ENCODE assay signal across 16 cellular contexts in the genomic region with DNA sequence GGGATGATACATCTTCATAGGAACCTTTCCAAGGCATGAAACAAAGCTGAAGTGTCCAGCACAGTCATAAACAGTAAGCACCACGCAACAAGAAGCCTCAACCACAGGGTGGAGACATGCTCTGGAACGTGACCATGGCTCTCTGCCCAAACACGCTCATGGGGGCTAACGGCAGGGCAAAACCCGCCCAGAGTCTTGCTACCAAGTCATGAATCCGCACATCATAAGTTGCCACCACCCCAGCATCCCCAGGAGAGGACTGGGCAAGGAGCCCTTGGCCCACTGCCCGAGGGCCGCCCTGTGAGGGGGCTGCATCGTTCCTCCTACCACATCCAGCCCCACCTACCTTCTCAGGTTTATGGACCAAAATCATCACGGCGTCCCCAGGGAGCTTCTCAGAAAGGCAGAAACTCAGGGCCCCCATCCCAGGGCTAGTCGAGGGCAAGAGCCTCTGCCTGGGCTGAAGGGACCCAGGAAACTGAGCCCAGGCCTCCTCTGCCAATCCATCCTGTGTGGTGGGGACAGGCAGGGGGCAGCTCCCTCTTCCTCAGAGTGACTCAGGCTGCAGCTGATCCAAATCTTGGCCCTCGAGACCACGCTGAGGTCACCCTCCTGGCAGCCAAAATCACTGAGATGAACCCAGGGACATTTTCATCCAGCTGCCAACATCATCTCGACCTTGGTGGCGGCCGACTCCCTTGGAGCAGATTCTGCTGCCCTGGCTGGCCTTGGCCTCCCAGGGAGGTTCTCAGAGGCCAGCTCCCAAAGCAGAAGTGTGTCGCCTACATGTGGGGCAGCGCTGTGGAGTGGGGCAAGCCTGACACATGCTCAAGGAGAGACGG. TPM values are rescaled to one million over a fixed set of nuclear protein-coding genes. Genes with fewer than 3 reads are reported as not detected.
DNase-seq lines count a peak whose midpoint lies in the region; ATAC-seq and TF ChIP-seq lines count a peak whose summit lies in the region.
"Had no signal": no experiment of that assay in that cellular context is flagged by ENCODE, and none has a peak within 500 bp of the region (broad histone marks: within the 10 kb centered on the region; RNA-seq: fewer than 3 reads in every experiment).

No MANE protein-coding gene starts in this region.

- H3K9me2 ChIP-seq in PC-3 (replicated peaks; ENCODE audit: low read length) = no peaks in the 10 kb centered on the region

- no peaks in the 10 kb centered on the region for H3K79me2 ChIP-seq in PC-3 (ENCODE audit: low read length)

- CTCF ChIA-PET in PC-3 (lab: Charles Lee) = no interaction called here

- DNase-seq in EL (peak; percentile 57), PC-3 (peak; percentile 49), foreskin keratinocyte (peak; percentile 32 to 47), sciatic nerve (ENCODE audit: low spot score) (peak; percentile 68), NCI-H1092 treated with DMSO at 0.1 percent for 48 hours (lab: John Stamatoyannopoulos, UW) (no peak)
- DNase-seq in activated CD4-positive, alpha-beta T cell treated with anti-CD3 and anti-CD28 coated beads for 4 hours = no peak
- DNase-seq: activated gamma-delta T cell; CD4-positive, alpha-beta memory T cell; foreskin melanocyte; NCI-H2107; SHP77 treated with DMSO at 0.1 percent for 48 hours had no signal

- H3K27ac ChIP-seq in PC-3 (ENCODE audit: low read length) (no peak overlapping the region), foreskin keratinocyte (no peak overlapping the region)
- H3K27ac ChIP-seq: prostate gland had no signal

- no peaks in the 10 kb centered on the region for H4K20me1 ChIP-seq in PC-3 (ENCODE audit: low read length)

- H2AFZ ChIP-seq in PC-3 (ENCODE audit: low read length) = no peak overlapping the region

- 0 out of 2 replicates have a peak, but pooled peaks cover 5% of the 10 kb centered on the region for H3K4me1 ChIP-seq in PC-3 (ENCODE audit: insufficient read depth, low read length)
- no peaks in the 10 kb centered on the region for H3K4me1 ChIP-seq in foreskin keratinocyte
- H3K4me1 ChIP-seq: prostate gland had no signal

- H3F3A ChIP-seq in PC-3 (ENCODE audit: low read length, unreplicated experiment) = no peaks in the 10 kb centered on the region

- TF ChIP-seq CTCF in PC-3 (conservative IDR thresholded peaks at IDR 0.05; ENCODE audit: low read depth, low read length) (peak; percentile 16; the same call in 1 of the 2 replicates), foreskin keratinocyte (conservative IDR thresholded peaks at IDR 0.05) (peak; percentile 35)

- H3K27me3 ChIP-seq in PC-3 (ENCODE audit: low read length) = peaks cover 5% of the 10 kb centered on the region; the same call in 1 of the 2 replicates
- peaks cover 67% of the 10 kb centered on the region for H3K27me3 ChIP-seq in foreskin keratinocyte

- H3K9ac ChIP-seq in PC-3 (ENCODE audit: low read length) = no peak overlapping the region

- no TSS peak for BruUV-seq in PC-3 (replicated peaks; lab: Mats Ljungman, UMichigan)

- no peak overlapping the region for H3K4me2 ChIP-seq in PC-3 (ENCODE audit: low read length)

- H3K9me3 ChIP-seq in PC-3 (ENCODE audit: low read length) = no peaks in the 10 kb centered on the region
- H3K9me3 ChIP-seq: prostate gland had no signal

- ATAC-seq in PC-3 (no peak), foreskin keratinocyte (peak; percentile 55), sciatic nerve (peak; percentile 83), HG03521 (IDR thresholded peaks at IDR 0.05; ENCODE audit: unreplicated experiment) (no peak), HG02571 (IDR thresholded peaks at IDR 0.05; ENCODE audit: unreplicated experiment) (no peak)
- ATAC-seq: activated CD4-positive, CD25-positive, alpha-beta regulatory T cell treated with anti-CD3 and anti-CD28 coated beads, Interleukin-2, amount 50 U/mL, for 24 hours; left lobe of liver had no signal

- POLR2A ChIA-PET in PC-3 (lab: Charles Lee; ENCODE audit: unreplicated experiment) = interaction anchor here (0.6 kb wide), 1 partner anchor 1165 kb away, joined by 8 read pairs; the partner anchor contains the start of gene VAPB

- H3K36me3 ChIP-seq in PC-3 (ENCODE audit: low read depth, low read length) = no peaks in the 10 kb centered on the region
- H3K36me3 ChIP-seq: prostate gland had no signal

- intact Hi-C loops in PC-3 (cut with micrococcal nuclease) = no loop called here
- intact Hi-C loops in sciatic nerve (cut with DNase I) = no loop called here

- no peak overlapping the region for H3K4me3 ChIP-seq in PC-3 (ENCODE audit: low read length)
- H3K4me3 ChIP-seq: prostate gland had no signal

RNA-seq across cellular contexts. Expression of gene BMP7, which starts 42.6 kb away (rescaled TPM):
- total RNA-seq in PC-3 (2014; rRNA removed) (not detected in 2 replicates), foreskin keratinocyte (not detected in 2 replicates), sciatic nerve (17.3 TPM)
- not detected in 2 replicates for polyA plus RNA-seq in foreskin keratinocyte
- total RNA-seq: CD4-positive, alpha-beta memory T cell had no signal
- polyA plus RNA-seq: CD4-positive, alpha-beta memory T cell had no signal

Comparison
In these comparisons a context has a peak if more than half of its experiments do, and no peak if none do; other contexts are left out.
1. DNase-seq: peak in EL (single experiment), PC-3 (single experiment), foreskin keratinocyte (2 of 2) and sciatic nerve (single experiment); none in activated CD4-positive, alpha-beta T cell treated with anti-CD3 and anti-CD28 coated beads for 4 hours (0 of 2) and NCI-H1092 treated with DMSO at 0.1 percent for 48 hours (single experiment).
2. ATAC-seq: peak in foreskin keratinocyte (single experiment) and sciatic nerve (single experiment); none in PC-3 (single experiment), HG03521 (single experiment) and HG02571 (single experiment).
3. RNA of gene BMP7, which starts 42.6 kb away (total RNA-seq): 17.3 TPM in sciatic nerve (single experiment); not detected in PC-3 and not detected in foreskin keratinocyte; every median in the first group is over 10 times any median in the second.